29 cellular contexts compared by ENCODE assay signal in the genomic region with DNA sequence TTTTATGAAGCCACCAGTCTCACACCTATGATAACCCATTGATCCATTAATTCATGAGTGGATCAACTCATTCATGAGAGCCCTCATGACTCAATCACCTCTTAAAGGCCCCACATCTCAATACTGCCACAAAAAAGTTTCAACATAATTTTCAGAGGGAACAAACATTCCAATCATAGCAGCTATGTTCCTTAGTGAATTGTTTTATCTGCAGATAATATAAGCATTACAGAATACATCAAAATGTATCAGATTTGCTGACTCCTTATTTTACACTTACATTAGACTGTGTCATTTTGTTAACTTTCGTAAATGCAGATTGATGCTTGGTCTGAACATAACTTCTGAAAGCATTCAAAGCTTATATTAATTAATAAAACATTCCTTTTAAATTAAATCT.
"Had no signal": no experiment of that assay in that cellular context is flagged by ENCODE, and none has a peak within 500 bp of the region (broad histone marks: within the 10 kb centered on the region; RNA-seq: fewer than 3 reads in every experiment).

No MANE protein-coding gene starts in this region.

- H3K27me3 Mint-ChIP-seq: activated naive CD8-positive, alpha-beta T cell treated with anti-CD3 and anti-CD28 coated beads for 36 hours; central memory CD8-positive, alpha-beta T cell had no signal

- H3K4me1 Mint-ChIP-seq: activated CD8-positive, alpha-beta memory T cell treated with anti-CD3 and anti-CD28 coated beads, Interleukin-2, amount 10 ng/mL, durations not matched to agents 7 days and 5 days; activated naive CD8-positive, alpha-beta T cell treated with anti-CD3 and anti-CD28 coated beads for 36 hours; central memory CD8-positive, alpha-beta T cell; immature natural killer cell; naive thymus-derived CD4-positive, alpha-beta T cell; neural crest cell had no signal

- H3K9ac ChIP-seq: parathyroid adenoma had no signal

- H3K27me3 ChIP-seq: ascending aorta, breast epithelium, esophagus squamous epithelium, foreskin keratinocyte, heart left ventricle, suprapubic skin, tibial artery, upper lobe of right lung had no signal

- H3K4me3 Mint-ChIP-seq: activated CD8-positive, alpha-beta memory T cell treated with anti-CD3 and anti-CD28 coated beads, Interleukin-2, amount 10 ng/mL, durations not matched to agents 7 days and 5 days; activated CD8-positive, alpha-beta T cell treated with anti-CD3 and anti-CD28 coated beads, Interleukin-2, amount 10 ng/mL, durations not matched to agents 7 days and 5 days; activated naive CD8-positive, alpha-beta T cell treated with anti-CD3 and anti-CD28 coated beads for 36 hours; activated T-cell treated with anti-CD3 and anti-CD28 coated beads, Interleukin-2, amount 50 U/mL, for 72 hours; central memory CD8-positive, alpha-beta T cell; immature natural killer cell; naive thymus-derived CD4-positive, alpha-beta T cell; neural crest cell had no signal

- DNase-seq: activated CD4-positive, alpha-beta T cell treated with anti-CD3 and anti-CD28 coated beads for 1 hour; activated CD8-positive, alpha-beta memory T cell treated with anti-CD3 and anti-CD28 coated beads, Interleukin-2, amount 10 ng/mL, durations not matched to agents 7 days and 5 days; activated CD8-positive, alpha-beta T cell treated with anti-CD3 and anti-CD28 coated beads, Interleukin-2, amount 10 ng/mL, durations not matched to agents 7 days and 5 days; activated naive CD4-positive, alpha-beta T cell treated with Interleukin-2 at 50 U/mL for 16 hours; activated naive CD8-positive, alpha-beta T cell treated with anti-CD3 and anti-CD28 coated beads for 36 hours; activated T-cell treated with anti-CD3 and anti-CD28 coated beads, Interleukin-2, amount 50 U/mL, for 72 hours; dermis blood vessel endothelial cell; effector CD4-positive, alpha-beta T cell; esophagus squamous epithelium; foreskin keratinocyte; heart left ventricle; hypothalamus; immature natural killer cell; midbrain; naive thymus-derived CD4-positive, alpha-beta T cell; occipital lobe; psoas muscle; stimulated activated CD4-positive, alpha-beta T cell treated with anti-CD3 and anti-CD28 coated beads, Interleukin-15, amount 100 ng/mL, for 24 hours; stimulated activated CD4-positive, alpha-beta T cell treated with anti-CD3 and anti-CD28 coated beads, Interleukin-2, amount 100 ng/mL, for 24 hours; stimulated activated naive CD4-positive, alpha-beta T cell; T-helper 2 cell; tibial artery; upper lobe of right lung had no signal

- H3K4me1 ChIP-seq: ascending aorta, breast epithelium, esophagus squamous epithelium, foreskin keratinocyte, heart left ventricle, parathyroid adenoma, psoas muscle, suprapubic skin, upper lobe of right lung had no signal

- H3K36me3 ChIP-seq: ascending aorta, breast epithelium, esophagus squamous epithelium, heart left ventricle, suprapubic skin, tibial artery, upper lobe of right lung had no signal

- H3K27ac Mint-ChIP-seq: activated CD8-positive, alpha-beta memory T cell treated with anti-CD3 and anti-CD28 coated beads, Interleukin-2, amount 10 ng/mL, durations not matched to agents 7 days and 5 days; activated CD8-positive, alpha-beta T cell treated with anti-CD3 and anti-CD28 coated beads, Interleukin-2, amount 10 ng/mL, durations not matched to agents 7 days and 5 days; activated naive CD8-positive, alpha-beta T cell treated with anti-CD3 and anti-CD28 coated beads for 36 hours; activated T-cell treated with anti-CD3 and anti-CD28 coated beads, Interleukin-2, amount 50 U/mL, for 72 hours; immature natural killer cell; naive thymus-derived CD4-positive, alpha-beta T cell had no signal

- H3K9me3 ChIP-seq: ascending aorta, breast epithelium, esophagus squamous epithelium, psoas muscle, suprapubic skin, tibial artery, upper lobe of right lung had no signal

- H3K4me3 ChIP-seq: ascending aorta, breast epithelium, esophagus squamous epithelium, heart left ventricle, psoas muscle, suprapubic skin, tibial artery, upper lobe of right lung had no signal

- H3K9me3 Mint-ChIP-seq: activated naive CD8-positive, alpha-beta T cell treated with anti-CD3 and anti-CD28 coated beads for 36 hours; central memory CD8-positive, alpha-beta T cell; immature natural killer cell had no signal

- H3K36me3 Mint-ChIP-seq: activated naive CD8-positive, alpha-beta T cell treated with anti-CD3 and anti-CD28 coated beads for 36 hours had no signal

- ATAC-seq: activated CD8-positive, alpha-beta memory T cell treated with anti-CD3 and anti-CD28 coated beads, Interleukin-2, amount 10 ng/mL, durations not matched to agents 7 days and 5 days; activated CD8-positive, alpha-beta T cell treated with anti-CD3 and anti-CD28 coated beads, Interleukin-2, amount 10 ng/mL, durations not matched to agents 7 days and 5 days; activated T-cell treated with anti-CD3 and anti-CD28 coated beads, Interleukin-2, amount 50 U/mL, for 72 hours; foreskin keratinocyte; heart left ventricle; naive thymus-derived CD4-positive, alpha-beta T cell; psoas muscle; upper lobe of right lung had no signal
